8 cellular contexts compared by ENCODE assay signal in the genomic region with DNA sequence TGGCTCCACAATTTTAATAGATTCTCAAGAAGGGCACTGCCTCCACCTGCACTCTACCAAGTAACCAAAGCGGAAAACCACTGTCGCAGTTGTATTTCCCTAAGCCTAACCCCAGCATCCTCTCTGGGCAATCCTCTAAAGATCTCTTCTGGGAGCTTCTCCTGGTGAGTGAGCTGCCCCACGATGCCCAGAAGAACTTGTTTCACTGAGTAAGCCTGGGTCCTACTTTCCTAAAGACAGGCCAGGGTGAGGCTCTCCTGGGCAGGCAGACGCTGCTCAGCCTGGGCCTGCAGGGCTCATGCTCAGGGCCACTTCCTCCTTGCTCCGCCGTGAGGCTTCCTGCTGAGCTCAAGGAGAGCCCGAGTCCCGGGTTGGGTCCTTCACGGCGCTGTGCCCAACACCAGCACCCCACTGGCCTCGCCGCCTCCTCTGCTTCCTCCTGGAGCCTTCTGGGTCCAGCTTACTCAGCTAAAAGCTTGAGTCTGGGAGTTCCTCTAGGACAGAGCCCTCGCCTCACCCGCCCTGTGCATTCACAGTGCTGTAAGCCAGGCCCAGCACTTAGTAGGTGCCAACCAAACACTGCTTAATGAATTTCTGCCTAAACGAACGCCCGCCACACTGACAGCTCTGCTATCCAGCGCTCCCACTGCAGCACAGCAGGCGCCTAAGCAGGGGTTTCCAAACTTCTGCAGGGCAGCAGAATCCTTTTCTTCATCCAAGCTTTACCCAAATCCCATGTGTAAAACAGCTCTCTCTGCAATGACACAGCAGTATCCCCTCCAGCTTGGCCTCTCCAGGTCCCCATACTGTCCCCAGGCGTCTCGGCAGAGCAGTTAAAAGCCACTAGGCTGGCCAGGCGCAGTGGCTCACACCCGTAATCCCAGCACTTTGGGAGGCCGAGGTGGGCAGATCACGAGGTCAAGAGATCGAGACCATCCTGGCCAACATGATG. TPM values are rescaled to one million over a fixed set of nuclear protein-coding genes. Genes with fewer than 3 reads are reported as not detected.
DNase-seq lines count a peak whose midpoint lies in the region; ATAC-seq and TF ChIP-seq lines count a peak whose summit lies in the region.

No MANE protein-coding gene starts in this region.

- WGBS in mammary epithelial cell (ENCODE audit: low coverage, missing lambda C conversion rate): 90% methylated on average over 21 of the region's 26 CpGs

- no peak overlapping the region for H3K27ac ChIP-seq in mammary epithelial cell (ENCODE audit: insufficient read depth, low read depth, low read length)

- dilution Hi-C loops in mammary epithelial cell (cut with HindIII; ENCODE audit: low sequenced_read_pairs): loop anchor here (10.0 kb wide), 1 partner anchor 154 kb away; a partner anchor contains a TSS

- in situ Hi-C loops in GM18951 (cut with MboI; ENCODE audit: low sequenced_read_pairs, unreplicated experiment) (no loop called here), mammary epithelial cell (cut with MboI; ENCODE audit: low sequenced_read_pairs in 2 of 2) (no loop called here)

- peak; percentile 24 for TF ChIP-seq POLR2A in GM18951 (IDR thresholded peaks at IDR 0.05; ENCODE audit: extremely low read depth, insufficient read depth, insufficient read length)

- CTCF ChIA-PET in mammary epithelial cell (lab: Charles Lee; ENCODE audit: low non-redundant PET): no interaction called here

- no peaks in the 10 kb centered on the region for H3K27me3 ChIP-seq in mammary epithelial cell (ENCODE audit: insufficient read depth, low read length)

- no peak overlapping the region for H3K9ac ChIP-seq in mammary epithelial cell (ENCODE audit: insufficient read depth, low read length)

- H3K9me3 ChIP-seq in mammary epithelial cell (replicated peaks; ENCODE audit: insufficient read depth, low read length): no peaks in the 10 kb centered on the region

- no peak overlapping the region for H3K4me3 ChIP-seq in mammary epithelial cell (replicated peaks in 1 of 3; ENCODE audit: insufficient read depth in 1 of 3, low read depth in 2 of 3, low read length in 3 of 3)

- no peak overlapping the region for H3K4me2 ChIP-seq in mammary epithelial cell (ENCODE audit: insufficient read depth, low read depth, low read length)

- peaks cover 97% of the 10 kb centered on the region for H3K79me2 ChIP-seq in mammary epithelial cell (ENCODE audit: insufficient read depth, low read length)

- H2AFZ ChIP-seq in mammary epithelial cell (ENCODE audit: low read depth, low read length): no peak overlapping the region

- DNase-seq in T-helper 22 cell (ENCODE audit: low read depth) (peak; percentile 32), pons (ENCODE audit: low spot score) (peak; percentile 72), DMS79 (lab: John Stamatoyannopoulos, UW) (no peak), mammary epithelial cell (no peak)
- peak; percentile 29 for DNase-seq in effector CD4-positive, alpha-beta T cell

- peaks cover 7% of the 10 kb centered on the region for H4K20me1 ChIP-seq in mammary epithelial cell (ENCODE audit: insufficient read depth, low read length)

- intact Hi-C loops in mammary epithelial cell (cut with micrococcal nuclease): no loop called here

- no peak for TF ChIP-seq CTCF in mammary epithelial cell (conservative IDR thresholded peaks at IDR 0.05 in 1 of 2, IDR thresholded peaks at IDR 0.05 in 1 of 2; ENCODE audit: extremely low read depth in 1 of 2, insufficient read depth in 1 of 2, low read depth in 1 of 2, low read length in 2 of 2)

- BruUV-seq in mammary epithelial cell (replicated peaks; lab: Mats Ljungman, UMichigan): no TSS peak

- H3K4me1 ChIP-seq in mammary epithelial cell (ENCODE audit: insufficient read depth, low read length): peaks cover 9% of the 10 kb centered on the region

- H3K36me3 ChIP-seq in mammary epithelial cell (ENCODE audit: insufficient read depth, low read length): no peaks in the 10 kb centered on the region

- peak; percentile 59 for ATAC-seq in HG03095 (IDR thresholded peaks at IDR 0.05; ENCODE audit: unreplicated experiment)
- no peak for ATAC-seq in GM18858 (IDR thresholded peaks at IDR 0.05; ENCODE audit: unreplicated experiment)

RNA-seq across cellular contexts. Expression of a gene that starts 5.7 kb away (rescaled TPM):
- 10 to 100 TPM; 19.3 to 60.4 TPM for total RNA-seq in mammary epithelial cell
- 39.4 TPM for polyA plus RNA-seq in mammary epithelial cell
- 70.6 TPM for polyA minus RNA-seq in mammary epithelial cell

Comparison
In these comparisons a context has a peak if more than half of its experiments do, and no peak if none do; other contexts are left out.
1. DNase-seq: peak in T-helper 22 cell (single experiment), effector CD4-positive, alpha-beta T cell (single experiment) and pons (single experiment); none in DMS79 (single experiment) and mammary epithelial cell (single experiment).